8 cellular contexts compared by ENCODE assay signal in the genomic region with DNA sequence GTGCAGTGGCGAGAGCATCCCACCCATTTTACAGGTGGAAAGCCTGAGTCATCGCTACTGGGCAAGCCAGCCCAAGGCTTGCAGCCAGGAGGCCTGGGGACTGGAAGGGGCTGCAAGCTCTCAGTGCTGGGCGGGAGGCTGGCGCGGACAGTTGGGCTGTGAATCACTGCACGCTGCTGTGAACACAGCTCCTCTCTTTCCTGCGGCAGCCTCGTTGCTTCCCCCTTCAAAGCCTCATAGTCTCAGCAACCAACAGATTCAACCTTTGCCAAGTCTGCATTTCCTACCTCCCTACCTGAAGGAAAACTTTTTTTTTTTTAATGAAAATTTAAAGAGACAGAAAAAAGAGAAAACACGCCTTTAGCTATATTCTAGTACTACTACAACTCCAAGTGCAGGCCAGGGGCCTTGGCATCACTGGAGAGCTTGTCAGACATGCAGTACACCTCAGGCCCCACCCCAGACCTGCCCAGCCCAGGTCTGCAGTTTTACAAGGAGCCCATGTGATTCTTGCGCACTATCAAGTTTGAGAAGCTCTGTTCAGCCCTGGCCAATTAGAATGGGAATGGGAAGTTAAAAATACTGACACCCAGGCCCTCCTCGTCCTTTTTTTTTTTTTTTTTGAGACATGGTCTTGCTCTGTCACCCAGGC.
DNase-seq lines count a peak whose midpoint lies in the region; ATAC-seq and TF ChIP-seq lines count a peak whose summit lies in the region.

No MANE protein-coding gene starts in this region.

- no peaks in the 10 kb centered on the region for H3K27me3 Mint-ChIP-seq in activated naive CD8-positive, alpha-beta T cell treated with anti-CD3 and anti-CD28 coated beads, Interleukin-2, amount 50 U/mL, for 24 hours
- H3K27me3 Mint-ChIP-seq in T-helper 2 cell treated with Interferon-gamma antibody and Interleukin-4, amounts not matched to agents 5 μg/mL and 100 μg/mL, for 36 hours (ENCODE audit: low read depth): no peaks in the 10 kb centered on the region

- no peak overlapping the region for H3K4me3 Mint-ChIP-seq in activated naive CD8-positive, alpha-beta T cell treated with anti-CD3 and anti-CD28 coated beads, Interleukin-2, amount 50 U/mL, for 24 hours
- H3K4me3 Mint-ChIP-seq in T-helper 2 cell treated with Interferon-gamma antibody and Interleukin-4, amounts not matched to agents 5 μg/mL and 100 μg/mL, for 36 hours: no peak overlapping the region

- H3K27me3 ChIP-seq in thoracic aorta (replicated peaks; ENCODE audit: insufficient read depth): no peaks in the 10 kb centered on the region

- H3K36me3 Mint-ChIP-seq in activated naive CD8-positive, alpha-beta T cell treated with anti-CD3 and anti-CD28 coated beads, Interleukin-2, amount 50 U/mL, for 24 hours (ENCODE audit: low read depth): peaks cover 53% of the 10 kb centered on the region
- H3K36me3 Mint-ChIP-seq in T-helper 2 cell treated with Interferon-gamma antibody and Interleukin-4, amounts not matched to agents 5 μg/mL and 100 μg/mL, for 36 hours (ENCODE audit: low read depth): peaks cover 66% of the 10 kb centered on the region

- no peaks in the 10 kb centered on the region for H3K9me3 Mint-ChIP-seq in activated naive CD8-positive, alpha-beta T cell treated with anti-CD3 and anti-CD28 coated beads, Interleukin-2, amount 50 U/mL, for 24 hours
- H3K9me3 Mint-ChIP-seq in T-helper 2 cell treated with Interferon-gamma antibody and Interleukin-4, amounts not matched to agents 5 μg/mL and 100 μg/mL, for 36 hours: no peaks in the 10 kb centered on the region

- peak; percentile 12 for DNase-seq in NK-92 treated with Interleukin-12 subunit alpha and Interleukin-12 subunit beta, amount 100 ng/mL, for 24 hours (lab: John Stamatoyannopoulos, UW)
- DNase-seq in NK-92 (lab: John Stamatoyannopoulos, UW; ENCODE audit: unreplicated experiment) (no peak), iris pigment epithelial cell (ENCODE audit: low read depth) (peak; percentile 79), thoracic aorta (ENCODE audit: low spot score) (no peak), SKM-1 treated with dmso at 0.1 percent for 144 hours (lab: John Stamatoyannopoulos, UW; ENCODE audit: unreplicated experiment) (no peak)
- peak; percentile 44 for DNase-seq in activated naive CD8-positive, alpha-beta T cell treated with anti-CD3 and anti-CD28 coated beads, Interleukin-2, amount 50 U/mL, for 24 hours
- no peak for DNase-seq in T-helper 2 cell treated with Interferon-gamma antibody and Interleukin-4, amounts not matched to agents 5 μg/mL and 100 μg/mL, for 36 hours (ENCODE audit: low spot score)

- H3K4me1 Mint-ChIP-seq in activated naive CD8-positive, alpha-beta T cell treated with anti-CD3 and anti-CD28 coated beads, Interleukin-2, amount 50 U/mL, for 24 hours: peaks cover 38% of the 10 kb centered on the region
- peaks cover 1% of the 10 kb centered on the region for H3K4me1 Mint-ChIP-seq in T-helper 2 cell treated with Interferon-gamma antibody and Interleukin-4, amounts not matched to agents 5 μg/mL and 100 μg/mL, for 36 hours (ENCODE audit: low read depth)

- H3K9me3 ChIP-seq in thoracic aorta: no peaks in the 10 kb centered on the region

- peaks cover 10 to 15% of the 10 kb centered on the region in 2 donors for H3K4me1 ChIP-seq in thoracic aorta (ENCODE audit: control insufficient read depth in 1 of 2, low read depth in 2 of 2)

- peak overlapping the region; percentile 33 to 66 for H3K27ac ChIP-seq in thoracic aorta

- H3K36me3 ChIP-seq in thoracic aorta: no peaks in the 10 kb centered on the region

- peak; percentile 64 for ATAC-seq in activated naive CD8-positive, alpha-beta T cell treated with anti-CD3 and anti-CD28 coated beads, Interleukin-2, amount 50 U/mL, for 24 hours
- ATAC-seq in thoracic aorta (ENCODE audit: insufficient number of reproducible peaks, low FRiP score, low read depth) (no peak), GM18868 (IDR thresholded peaks at IDR 0.05; ENCODE audit: unreplicated experiment) (no peak)

- peak overlapping the region; percentile 76 for H3K27ac Mint-ChIP-seq in activated naive CD8-positive, alpha-beta T cell treated with anti-CD3 and anti-CD28 coated beads, Interleukin-2, amount 50 U/mL, for 24 hours
- no peak overlapping the region for H3K27ac Mint-ChIP-seq in T-helper 2 cell treated with Interferon-gamma antibody and Interleukin-4, amounts not matched to agents 5 μg/mL and 100 μg/mL, for 36 hours

- no peak for TF ChIP-seq CTCF in thoracic aorta (IDR thresholded peaks at IDR 0.05)

- H3K4me3 ChIP-seq in thoracic aorta: peak overlapping the region; percentile 48

Comparison
In these comparisons a context has a peak if more than half of its experiments do, and no peak if none do; other contexts are left out.
1. DNase-seq: peak in NK-92 treated with Interleukin-12 subunit alpha and Interleukin-12 subunit beta, amount 100 ng/mL, for 24 hours (single experiment), activated naive CD8-positive, alpha-beta T cell treated with anti-CD3 and anti-CD28 coated beads, Interleukin-2, amount 50 U/mL, for 24 hours (single experiment) and iris pigment epithelial cell (single experiment); none in NK-92 (single experiment), thoracic aorta (single experiment), SKM-1 treated with dmso at 0.1 percent for 144 hours (single experiment) and T-helper 2 cell treated with Interferon-gamma antibody and Interleukin-4, amounts not matched to agents 5 μg/mL and 100 μg/mL, for 36 hours (single experiment).